In genomic region chr10:46525177-46525823, GRCh38 we compare ENCODE assay signal across 11 cellular contexts. TPM values are rescaled to one million over a fixed set of nuclear protein-coding genes. Genes with fewer than 3 reads are reported as not detected.
A peak's percentile ranks its signal among the peaks of the same experiment; 100 is the strongest.
DNase-seq lines count a peak whose midpoint lies in the region; ATAC-seq and TF ChIP-seq lines count a peak whose summit lies in the region.
"Had no signal": no experiment of that assay in that cellular context is flagged by ENCODE, and none has a peak within 500 bp of the region (broad histone marks: within the 10 kb centered on the region; RNA-seq: fewer than 3 reads in every experiment).

No MANE protein-coding gene starts in this region.

- 84 to 92% (median 89%) methylated on average over 5 of the region's 5 CpGs for WGBS in adrenal gland, 4 donors

- H3K4me1 Mint-ChIP-seq in activated T-helper 1 cell treated with anti-CD3 and anti-CD28 coated beads, Interleukin-12 subunit alpha, Interleukin-12 subunit beta, Interleukin-2, Interleukin-4 antibody, amounts not matched to agents 30 ng/mL and 10 ng/mL and 1 ng/mL, durations not matched to agents 14 hours and 24 hours and 36 hours (ENCODE audit: low read depth): no peaks in the 10 kb centered on the region

- peaks cover 16 to 17% of the 10 kb centered on the region in 2 donors for H3K4me1 ChIP-seq in adrenal gland (replicated peaks in 1 of 2)
- H3K4me1 ChIP-seq in left lung: peaks cover 0 to 14% of the 10 kb centered on the region in 2 donors

- H3K27me3 Mint-ChIP-seq in activated T-helper 1 cell treated with anti-CD3 and anti-CD28 coated beads, Interleukin-12 subunit alpha, Interleukin-12 subunit beta, Interleukin-2, Interleukin-4 antibody, amounts not matched to agents 30 ng/mL and 10 ng/mL and 1 ng/mL, durations not matched to agents 14 hours and 24 hours and 36 hours (ENCODE audit: insufficient read depth): no peaks in the 10 kb centered on the region

- DNase-seq in AG20443 (ENCODE audit: low spot score): peak; percentile 80
- peak; percentile 86 for DNase-seq in HPDE6-E6E7 (ENCODE audit: extremely low spot score)
- DNase-seq in adrenal gland: peak in 4 of 7 donors; percentile 6 to 21 (median 18)
- DNase-seq in left lung: peak; percentile 26 to 34
- no peak for DNase-seq in activated T-helper 1 cell treated with anti-CD3 and anti-CD28 coated beads, Interleukin-12 subunit alpha, Interleukin-12 subunit beta, Interleukin-2, Interleukin-4 antibody, amounts not matched to agents 30 ng/mL and 10 ng/mL and 1 ng/mL, durations not matched to agents 14 hours and 24 hours and 36 hours (ENCODE audit: low spot score)
- no peak for DNase-seq in stimulated activated CD8-positive, alpha-beta memory T cell treated with anti-CD3 and anti-CD28 coated beads, Interleukin-4, amount 100 ng/mL, for 48 hours
- no peak for DNase-seq in NCI-H345 treated with DMSO at 0.1 percent for 48 hours (lab: John Stamatoyannopoulos, UW; ENCODE audit: unreplicated experiment)
- DNase-seq: activated CD4-positive, alpha-beta T cell treated with anti-CD3 and anti-CD28 coated beads, Interleukin-2, amount 50 U/mL, for 48 hours; dermis blood vessel endothelial cell; NCI-H1694 had no signal

- peak overlapping the region in 2 of 5 donors; percentile 39 to 45 for H3K27ac ChIP-seq in adrenal gland
- H3K27ac ChIP-seq in left lung: no peak overlapping the region

- TF ChIP-seq CTCF in adrenal gland (IDR thresholded peaks at IDR 0.05) (no peak), left lung (IDR thresholded peaks at IDR 0.05) (no peak)

- no peak overlapping the region for H3K27ac Mint-ChIP-seq in activated T-helper 1 cell treated with anti-CD3 and anti-CD28 coated beads, Interleukin-12 subunit alpha, Interleukin-12 subunit beta, Interleukin-2, Interleukin-4 antibody, amounts not matched to agents 30 ng/mL and 10 ng/mL and 1 ng/mL, durations not matched to agents 14 hours and 24 hours and 36 hours

- no peak overlapping the region for H3K4me3 Mint-ChIP-seq in activated T-helper 1 cell treated with anti-CD3 and anti-CD28 coated beads, Interleukin-12 subunit alpha, Interleukin-12 subunit beta, Interleukin-2, Interleukin-4 antibody, amounts not matched to agents 30 ng/mL and 10 ng/mL and 1 ng/mL, durations not matched to agents 14 hours and 24 hours and 36 hours

- H3K36me3 Mint-ChIP-seq in activated T-helper 1 cell treated with anti-CD3 and anti-CD28 coated beads, Interleukin-12 subunit alpha, Interleukin-12 subunit beta, Interleukin-2, Interleukin-4 antibody, amounts not matched to agents 30 ng/mL and 10 ng/mL and 1 ng/mL, durations not matched to agents 14 hours and 24 hours and 36 hours (ENCODE audit: low read depth): no peaks in the 10 kb centered on the region

- TF ChIP-seq POLR2A in adrenal gland (IDR thresholded peaks at IDR 0.05): no peak

- H3K36me3 ChIP-seq in adrenal gland (replicated peaks in 1 of 2) (no peaks in the 10 kb centered on the region), left lung (no peaks in the 10 kb centered on the region)

- intact Hi-C loops in adrenal gland (cut with DNase I): no loop called here
- intact Hi-C loops in left lung (cut with DNase I): no loop called here
- intact Hi-C loops in activated T-helper 1 cell treated with anti-CD3 and anti-CD28 coated beads, Interleukin-12 subunit alpha, Interleukin-12 subunit beta, Interleukin-2, Interleukin-4 antibody, amounts not matched to agents 30 ng/mL and 10 ng/mL and 1 ng/mL, durations not matched to agents 14 hours and 24 hours and 36 hours (cut with micrococcal nuclease): no loop called here

- H3K4me3 ChIP-seq in adrenal gland (no peak overlapping the region), left lung (no peak overlapping the region)

- H3K9me3 Mint-ChIP-seq in activated T-helper 1 cell treated with anti-CD3 and anti-CD28 coated beads, Interleukin-12 subunit alpha, Interleukin-12 subunit beta, Interleukin-2, Interleukin-4 antibody, amounts not matched to agents 30 ng/mL and 10 ng/mL and 1 ng/mL, durations not matched to agents 14 hours and 24 hours and 36 hours: no peaks in the 10 kb centered on the region

- ATAC-seq in left lung: peak; percentile 35
- ATAC-seq in HG03025 (IDR thresholded peaks at IDR 0.05; ENCODE audit: low FRiP score, unreplicated experiment): no peak

- H3K9me3 ChIP-seq in adrenal gland (replicated peaks in 1 of 3) (no peaks in the 10 kb centered on the region), left lung (no peaks in the 10 kb centered on the region)

- H3K27me3 ChIP-seq in adrenal gland (no peaks in the 10 kb centered on the region), left lung (no peaks in the 10 kb centered on the region)

RNA-seq across cellular contexts. Expression of gene GPRIN2, which starts 31.2 kb away (rescaled TPM):
- total RNA-seq in adrenal gland: under 1 TPM in 2 of 8 donors, not detected in 6; 0.28 to 0.44 TPM
- polyA plus RNA-seq in adrenal gland: under 1 TPM in 2 of 3 donors, not detected in 1; 0.17 to 0.56 TPM
- total RNA-seq in left lung: 10 to 100 TPM; 20.2 to 39.8 TPM
- not detected in 2 replicates for total RNA-seq in activated T-helper 1 cell treated with anti-CD3 and anti-CD28 coated beads, Interleukin-12 subunit alpha, Interleukin-12 subunit beta, Interleukin-2, Interleukin-4 antibody, amounts not matched to agents 30 ng/mL and 10 ng/mL and 1 ng/mL, durations not matched to agents 14 hours and 24 hours and 36 hours

RNA-seq across cellular contexts. Expression of gene SYT15, which starts 53.6 kb away (rescaled TPM):
- total RNA-seq in adrenal gland (10 to 100 TPM in 1 of 8 donors, 1 to 10 TPM in 6, under 1 TPM in 1; 0.95 to 32.5 (median 2.8) TPM), left lung (10 to 100 TPM; 20.1 to 30.9 TPM)
- polyA plus RNA-seq in adrenal gland: 1 to 10 TPM in 2 of 3 donors, under 1 TPM in 1; 0.72 to 1.6 (median 1.3) TPM
- total RNA-seq in activated T-helper 1 cell treated with anti-CD3 and anti-CD28 coated beads, Interleukin-12 subunit alpha, Interleukin-12 subunit beta, Interleukin-2, Interleukin-4 antibody, amounts not matched to agents 30 ng/mL and 10 ng/mL and 1 ng/mL, durations not matched to agents 14 hours and 24 hours and 36 hours: 0.96 and 1.5 TPM in 2 replicates

RNA-seq across cellular contexts. Expression of gene NPY4R, which starts 59.5 kb away (rescaled TPM):
- under 1 TPM in 3 of 8 donors, not detected in 5; 0.11 to 0.30 (median 0.26) TPM for total RNA-seq in adrenal gland
- polyA plus RNA-seq in adrenal gland: under 1 TPM in 1 of 3 donors, not detected in 2; 0.16 TPM
- total RNA-seq in left lung: under 1 TPM; 0.32 to 0.58 TPM
- not detected in 2 replicates for total RNA-seq in activated T-helper 1 cell treated with anti-CD3 and anti-CD28 coated beads, Interleukin-12 subunit alpha, Interleukin-12 subunit beta, Interleukin-2, Interleukin-4 antibody, amounts not matched to agents 30 ng/mL and 10 ng/mL and 1 ng/mL, durations not matched to agents 14 hours and 24 hours and 36 hours
- total RNA-seq: dermis blood vessel endothelial cell had no signal

Comparison
In these comparisons a context has a peak if more than half of its experiments do, and no peak if none do; other contexts are left out.
1. DNase-seq: peak in AG20443 (single experiment), HPDE6-E6E7 (single experiment), adrenal gland (4 of 7) and left lung (2 of 2); none in activated T-helper 1 cell treated with anti-CD3 and anti-CD28 coated beads, Interleukin-12 subunit alpha, Interleukin-12 subunit beta, Interleukin-2, Interleukin-4 antibody, amounts not matched to agents 30 ng/mL and 10 ng/mL and 1 ng/mL, durations not matched to agents 14 hours and 24 hours and 36 hours (single experiment), stimulated activated CD8-positive, alpha-beta memory T cell treated with anti-CD3 and anti-CD28 coated beads, Interleukin-4, amount 100 ng/mL, for 48 hours (single experiment) and NCI-H345 treated with DMSO at 0.1 percent for 48 hours (single experiment).
2. RNA of gene GPRIN2, which starts 31.2 kb away (total RNA-seq): 20.2 to 39.8 TPM in left lung; 0.28 to 0.44 TPM in adrenal gland and not detected in activated T-helper 1 cell treated with anti-CD3 and anti-CD28 coated beads, Interleukin-12 subunit alpha, Interleukin-12 subunit beta, Interleukin-2, Interleukin-4 antibody, amounts not matched to agents 30 ng/mL and 10 ng/mL and 1 ng/mL, durations not matched to agents 14 hours and 24 hours and 36 hours; every median in the first group is over 10 times any median in the second.